23 cellular contexts compared by ENCODE assay signal in genomic region chr4:62344474-62344873, GRCh38.
"Had no signal": no experiment of that assay in that cellular context is flagged by ENCODE, and none has a peak within 500 bp of the region (broad histone marks: within the 10 kb centered on the region; RNA-seq: fewer than 3 reads in every experiment).

No MANE protein-coding gene starts in this region.

- DNase-seq: Karpas-422; KBM-7; MG63; NCI-H1092 treated with DMSO at 0.1 percent for 48 hours; NCI-H1436; NCI-H187; NCI-H2029; NCI-H2081 treated with DMSO at 0.1 percent for 48 hours; NCI-H2171; NCI-H226; NCI-H446; NCI-H510A; NCI-H524 treated with DMSO at 0.1 percent for 48 hours; NCI-H69; NCI-H774; NK-92 treated with Interleukin-12 subunit alpha and Interleukin-12 subunit beta, amount 100 ng/mL, for 24 hours; OCI-M1; PC-9; Peyer's patch; SHP77 treated with DMSO at 0.1 percent for 48 hours; SJCRH30 had no signal

- H3K27me3 ChIP-seq: MG63, Peyer's patch, SJCRH30 had no signal

- H3K4me2 ChIP-seq: PC-9 had no signal

- H3K4me1 ChIP-seq: Peyer's patch, SJCRH30 had no signal

- H3K27ac ChIP-seq: PC-9, Peyer's patch, SJCRH30 had no signal

- H3K9me3 ChIP-seq: MG63, SJCRH30 had no signal

- ATAC-seq: Right ventricle myocardium inferior, SK-N-SH treated with all-trans-retinoic acid at 6 μM for 48 hours had no signal

- H3K4me3 ChIP-seq: MG63, PC-9, Peyer's patch, SJCRH30 had no signal

- H2AFZ ChIP-seq: PC-9 had no signal

- H3K36me3 ChIP-seq: MG63, Peyer's patch, SJCRH30 had no signal
